1 cellular context compared by ENCODE assay signal in the genomic region with DNA sequence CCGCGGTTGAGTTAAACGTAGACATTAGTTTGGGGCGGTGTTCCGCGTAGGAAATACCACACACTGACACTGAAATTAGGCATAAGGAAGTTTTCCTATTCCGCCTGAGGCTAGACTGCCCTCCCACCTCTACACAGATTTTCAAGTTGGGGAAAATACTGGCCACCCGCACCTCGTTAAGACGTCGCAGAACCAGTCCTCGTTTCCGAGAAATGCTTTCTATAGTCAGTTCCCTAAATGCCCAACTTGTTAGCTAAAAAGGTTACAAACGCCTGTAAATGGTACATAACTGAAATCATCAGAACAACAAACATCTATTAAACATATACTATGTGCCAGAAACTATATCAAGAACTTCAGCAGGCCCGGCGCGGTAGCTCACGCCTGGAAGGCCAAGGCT.
TF ChIP-seq lines count a peak whose summit lies in the region.

No MANE protein-coding gene starts in this region.

TF ChIP-seq in HepG2, 621 proteins besides CTCF, POLR2A, EP300 and RAD21:
- peak; percentile 74; the same call in 1 of the 2 replicates for TF ChIP-seq ZNF232 (CRISPR knock-in tag; IDR thresholded peaks at IDR 0.05; ENCODE audit: borderline replicate concordance)
